21 cellular contexts compared by ENCODE assay signal in genomic region chr13:22275393-22275792, GRCh38.
"Had no signal": no experiment of that assay in that cellular context is flagged by ENCODE, and none has a peak within 500 bp of the region (broad histone marks: within the 10 kb centered on the region; RNA-seq: fewer than 3 reads in every experiment).

No MANE protein-coding gene starts in this region.

- DNase-seq: Karpas-422, KG1, MG63, NCI-H1048, NCI-H1105, NCI-H1436 treated with DMSO at 0.1 percent for 48 hours, NCI-H1694, NCI-H2081, NCI-H2107, NCI-H2171, NCI-H226, NCI-H510A, NCI-H524 treated with DMSO at 0.1 percent for 48 hours, NCI-H69, NCI-H774, Right ventricle myocardium superior, RPMI8226, SIG-M5 had no signal

- H3K36me3 ChIP-seq: MG63, SJSA1 had no signal

- H3K9me3 ChIP-seq: MG63, SJSA1 had no signal

- H3K27me3 ChIP-seq: MG63, SJSA1 had no signal

- H3K4me1 ChIP-seq: SJSA1 had no signal

- H3K4me3 ChIP-seq: MG63, SJSA1, SK-N-MC had no signal

- H3K27ac ChIP-seq: HL-60, SJSA1, SK-N-MC had no signal
